In genomic region chr1:24768873-24769605, GRCh38 we compare ENCODE assay signal across 14 cellular contexts. TPM values are rescaled to one million over a fixed set of nuclear protein-coding genes. Genes with fewer than 3 reads are reported as not detected.
DNase-seq lines count a peak whose midpoint lies in the region; ATAC-seq, FAIRE-seq and TF ChIP-seq lines count a peak whose summit lies in the region.
"Had no signal": no experiment of that assay in that cellular context is flagged by ENCODE, and none has a peak within 500 bp of the region (broad histone marks: within the 10 kb centered on the region; RNA-seq: fewer than 3 reads in every experiment).

No MANE protein-coding gene starts in this region.

- no peaks in the 10 kb centered on the region for H3K27me3 Mint-ChIP-seq in HFFc6 (ENCODE audit: insufficient read depth)
- H3K27me3 Mint-ChIP-seq: activated CD4-positive, alpha-beta T cell treated with anti-CD3 and anti-CD28 coated beads for 36 hours; central memory CD8-positive, alpha-beta T cell; progenitor cell of endocrine pancreas had no signal

- peak overlapping the region; percentile 95 for H3K27ac Mint-ChIP-seq in HFFc6
- H3K27ac Mint-ChIP-seq: activated CD4-positive, alpha-beta T cell treated with anti-CD3 and anti-CD28 coated beads for 36 hours; progenitor cell of endocrine pancreas had no signal

- H3K9me3 Mint-ChIP-seq in HFFc6: no peaks in the 10 kb centered on the region
- H3K9me3 Mint-ChIP-seq: central memory CD8-positive, alpha-beta T cell had no signal

- ATAC-seq in lower lobe of right lung: no peak
- ATAC-seq in thoracic aorta (ENCODE audit: insufficient number of reproducible peaks, low FRiP score, low read depth): no peak
- ATAC-seq: activated CD4-positive, alpha-beta T cell treated with anti-CD3 and anti-CD28 coated beads for 36 hours had no signal

- peaks cover 82% of the 10 kb centered on the region for H3K4me1 Mint-ChIP-seq in HFFc6 (ENCODE audit: low read depth)
- H3K4me1 Mint-ChIP-seq: central memory CD8-positive, alpha-beta T cell had no signal

- intact Hi-C loops in lower lobe of right lung (cut with DNase I): no loop called here

- H3K4me3 Mint-ChIP-seq in HFFc6: peak overlapping the region; percentile 82; the same call in 1 of the 2 replicates
- H3K4me3 Mint-ChIP-seq: activated CD4-positive, alpha-beta T cell treated with anti-CD3 and anti-CD28 coated beads for 36 hours; central memory CD8-positive, alpha-beta T cell had no signal

- H3K4me1 ChIP-seq in lower lobe of right lung: peaks cover 51% of the 10 kb centered on the region
- peaks cover 67 to 84% of the 10 kb centered on the region in 2 donors for H3K4me1 ChIP-seq in thoracic aorta (ENCODE audit: control insufficient read depth in 1 of 2, low read depth in 2 of 2)
- H3K4me1 ChIP-seq in effector memory CD4-positive, alpha-beta T cell (ENCODE audit: control insufficient read depth, insufficient read depth, low read length, poor library complexity, severe bottlenecking): no peaks in the 10 kb centered on the region

- H3K27me3 ChIP-seq in lower lobe of right lung (ENCODE audit: low read depth): no peaks in the 10 kb centered on the region
- H3K27me3 ChIP-seq in thoracic aorta (replicated peaks; ENCODE audit: insufficient read depth): no peaks in the 10 kb centered on the region
- no peaks in the 10 kb centered on the region for H3K27me3 ChIP-seq in effector memory CD4-positive, alpha-beta T cell (replicated peaks; ENCODE audit: control insufficient read depth, insufficient read depth, low read length, poor library complexity, severe bottlenecking)

- peak overlapping the region; percentile 61 for H3K27ac ChIP-seq in lower lobe of right lung
- peak overlapping the region; percentile 90 to 95 for H3K27ac ChIP-seq in thoracic aorta
- H3K27ac ChIP-seq in effector memory CD4-positive, alpha-beta T cell (ENCODE audit: insufficient read depth, low read length, poor library complexity, severe bottlenecking): no peak overlapping the region

- FAIRE-seq in GM19239 (lab: Jason Lieb, UNC): no peak
- FAIRE-seq: frontal cortex had no signal

- H3K9me3 ChIP-seq in lower lobe of right lung (no peaks in the 10 kb centered on the region), thoracic aorta (no peaks in the 10 kb centered on the region)
- H3K9me3 ChIP-seq in effector memory CD4-positive, alpha-beta T cell (ENCODE audit: control insufficient read depth, low read length): no peaks in the 10 kb centered on the region

- no peaks in the 10 kb centered on the region for H3K36me3 ChIP-seq in lower lobe of right lung
- no peaks in the 10 kb centered on the region for H3K36me3 ChIP-seq in thoracic aorta
- H3K36me3 ChIP-seq in effector memory CD4-positive, alpha-beta T cell (ENCODE audit: control insufficient read depth, insufficient read depth, low read length): no peaks in the 10 kb centered on the region

- H3K4me3 ChIP-seq in lower lobe of right lung (no peak overlapping the region), thoracic aorta (peak overlapping the region; percentile 2)
- no peak overlapping the region for H3K4me3 ChIP-seq in effector memory CD4-positive, alpha-beta T cell (ENCODE audit: insufficient read depth, low read depth, low read length, poor library complexity, severe bottlenecking)
- H3K4me3 ChIP-seq: lung had no signal

- TF ChIP-seq CTCF in HFFc6 (IDR thresholded peaks at IDR 0.05) (no peak), lower lobe of right lung (IDR thresholded peaks at IDR 0.05) (no peak), thoracic aorta (IDR thresholded peaks at IDR 0.05) (no peak)

- H3K36me3 Mint-ChIP-seq in HFFc6 (ENCODE audit: low read depth): peaks cover 9% of the 10 kb centered on the region

- DNase-seq in HFFc6: no peak
- DNase-seq in amniotic epithelial cell (ENCODE audit: low read depth): peak; percentile 42
- DNase-seq in lower lobe of right lung: no peak
- DNase-seq in thoracic aorta (ENCODE audit: low spot score): no peak
- no peak for DNase-seq in GM19239 (ENCODE audit: insufficient read length, low spot score)
- DNase-seq in activated CD8-positive, alpha-beta memory T cell treated with anti-CD3 and anti-CD28 coated beads, Interleukin-2, amount 50 U/mL, for 48 hours: no peak
- DNase-seq in effector memory CD4-positive, alpha-beta T cell: no peak
- DNase-seq: activated CD4-positive, alpha-beta T cell treated with anti-CD3 and anti-CD28 coated beads for 36 hours; activated effector memory CD4-positive, alpha-beta T cell treated with anti-CD3 and anti-CD28 coated beads, Interleukin-2, amount 50 U/mL, for 16 hours; DMS 273 treated with DMSO at 0.1 percent for 48 hours had no signal

RNA-seq across cellular contexts. Expression of gene CLIC4, which starts 23.8 kb away (rescaled TPM):
- total RNA-seq in HFFc6 (2021; fragmentation: NEBNext Ultra II Directional; extraction: Animal tissue kit (Norgen Biotek cat#: 25700)): 100 to 1,000 TPM; 517 to 729 (median 548) TPM
- 169 TPM for total RNA-seq in lower lobe of right lung
- total RNA-seq in thoracic aorta: 100 to 1,000 TPM; 740 to 777 TPM
